Comparison of ENCODE assay signal across 10 cellular contexts in the genomic region with DNA sequence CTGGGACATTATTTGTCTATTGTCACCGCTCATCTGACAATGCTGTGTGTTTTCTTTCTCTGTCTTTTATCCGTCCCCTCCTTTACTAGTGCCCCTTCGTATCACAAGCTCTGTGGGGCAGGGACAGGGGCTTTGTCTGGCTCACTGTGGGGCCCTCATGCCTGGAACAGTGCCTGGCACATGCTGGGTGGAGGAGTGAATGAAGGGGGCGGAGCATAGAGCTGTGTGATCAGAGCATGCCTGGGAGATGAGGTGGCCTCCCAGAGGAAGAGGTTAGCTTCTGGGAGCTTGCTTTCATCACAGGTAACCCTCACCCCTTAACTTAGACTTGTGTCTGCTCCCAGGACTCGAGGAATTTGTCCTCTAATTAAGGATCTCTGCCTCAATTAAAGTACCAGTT. TPM values are rescaled to one million over a fixed set of nuclear protein-coding genes. Genes with fewer than 3 reads are reported as not detected.
DNase-seq lines count a peak whose midpoint lies in the region; ATAC-seq and TF ChIP-seq lines count a peak whose summit lies in the region.
"Had no signal": no experiment of that assay in that cellular context is flagged by ENCODE, and none has a peak within 500 bp of the region (broad histone marks: within the 10 kb centered on the region; RNA-seq: fewer than 3 reads in every experiment).

No MANE protein-coding gene starts in this region.

- H2AK5ac ChIP-seq in H9 (ENCODE audit: insufficient read length, low read length), result no peak overlapping the region

- no peak overlapping the region for H3T11ph ChIP-seq in H9 (ENCODE audit: low read length)

- no peak overlapping the region for H2BK12ac ChIP-seq in H9 (ENCODE audit: insufficient read length, low read depth, low read length)

- no peak overlapping the region for H4K5ac ChIP-seq in H9 (ENCODE audit: insufficient read length, low read depth, low read length)

- no peaks in the 10 kb centered on the region for H3K27me3 Mint-ChIP-seq in H9 (ENCODE audit: low read depth)
- H3K27me3 Mint-ChIP-seq in immature natural killer cell (ENCODE audit: low read depth in 3 of 3), result peaks cover 2 to 6% (median 3%) of the 10 kb centered on the region in 3 donors

- no peak for ATAC-seq in GM21390 (IDR thresholded peaks at IDR 0.05; ENCODE audit: unreplicated experiment)
- no peak for ATAC-seq in GM18858 (IDR thresholded peaks at IDR 0.05; ENCODE audit: unreplicated experiment)

- peaks cover 68% of the 10 kb centered on the region for H3K36me3 ChIP-seq in SJSA1
- peaks cover 0 to 63% (median 18%) of the 10 kb centered on the region in 4 donors for H3K36me3 ChIP-seq in sigmoid colon
- no peaks in the 10 kb centered on the region for H3K36me3 ChIP-seq in left ventricle myocardium inferior
- H3K36me3 ChIP-seq: adrenal gland, thoracic aorta had no signal

- no peaks in the 10 kb centered on the region for H4K20me1 ChIP-seq in H9 (ENCODE audit: control insufficient read depth, insufficient read depth, insufficient read length)

- no peak for TF ChIP-seq POLR2A in sigmoid colon (IDR thresholded peaks at IDR 0.05)

- TF ChIP-seq EP300 in sigmoid colon (IDR thresholded peaks at IDR 0.05), result no peak

- H3K4me3 Mint-ChIP-seq in H9 (no peak overlapping the region), immature natural killer cell (no peak overlapping the region)

- H4K8ac ChIP-seq in H9 (replicated peaks; ENCODE audit: insufficient read length, low read depth, low read length), result no peak overlapping the region

- H2BK20ac ChIP-seq in H9 (ENCODE audit: low read depth, low read length, poor library complexity, severe bottlenecking), result no peak overlapping the region

- intact Hi-C loops in sigmoid colon (cut with DNase I) (no loop called here), left ventricle myocardium inferior (cut with micrococcal nuclease) (no loop called here)

- no peak overlapping the region for H3K9ac ChIP-seq in H9 (ENCODE audit: extremely low read depth, insufficient read length, low read length)

- H3K27ac ChIP-seq in H9 (ENCODE audit: insufficient read length, low read depth, low read length), result no peak overlapping the region
- H3K27ac ChIP-seq in SJSA1, result 0 out of 2 replicates have a peak overlapping the region, but pooled peaks have one; percentile 8
- H3K27ac ChIP-seq in sigmoid colon, result peak overlapping the region in 3 of 4 donors; percentile 31 to 55 (median 44)
- no peak overlapping the region for H3K27ac ChIP-seq in left ventricle myocardium inferior (replicated peaks)
- H3K27ac ChIP-seq: adrenal gland, thoracic aorta had no signal

- H3K4me1 ChIP-seq in H9 (ENCODE audit: insufficient read depth, low read length), result peaks cover 2% of the 10 kb centered on the region
- peaks cover 10% of the 10 kb centered on the region for H3K4me1 ChIP-seq in SJSA1 (replicated peaks)
- H3K4me1 ChIP-seq in sigmoid colon, result peaks cover 0 to 36% (median 25%) of the 10 kb centered on the region in 4 donors
- no peaks in the 10 kb centered on the region for H3K4me1 ChIP-seq in left ventricle myocardium inferior
- H3K4me1 ChIP-seq: adrenal gland had no signal

- H3K27me3 ChIP-seq in H9 (ENCODE audit: insufficient read depth, low read length), result no peaks in the 10 kb centered on the region
- no peaks in the 10 kb centered on the region for H3K27me3 ChIP-seq in SJSA1 (replicated peaks)
- H3K27me3 ChIP-seq in sigmoid colon, result no peaks in the 10 kb centered on the region
- H3K27me3 ChIP-seq in left ventricle myocardium inferior (ENCODE audit: low read depth), result no peaks in the 10 kb centered on the region

- peak overlapping the region; percentile 70 to 92 (median 75); a peak in 6 of 7 replicates for H3K27ac Mint-ChIP-seq in H9
- no peak overlapping the region for H3K27ac Mint-ChIP-seq in immature natural killer cell

- no peak overlapping the region for H3K4ac ChIP-seq in H9 (ENCODE audit: low read depth, low read length)

- no peak overlapping the region for H2BK120ac ChIP-seq in H9 (ENCODE audit: low read depth, low read length, poor library complexity, severe bottlenecking)

- H4K91ac ChIP-seq in H9 (ENCODE audit: insufficient read length, low read depth, low read length), result no peak overlapping the region

- WGBS in H9 (ENCODE audit: extremely low coverage, insufficient read length, low lambda C conversion rate), result no CpG with 5 or more reads among the region's 5 CpGs
- WGBS in sigmoid colon, 2 donors, result 87 to 89% methylated on average over 4 to 5 of the region's 5 CpGs

- H3K79me2 ChIP-seq in H9 (ENCODE audit: insufficient read depth, low read length), result no peaks in the 10 kb centered on the region; the same call in 1 of the 2 replicates

- TF ChIP-seq CTCF in H9 (conservative IDR thresholded peaks at IDR 0.05) (no peak), fibroblast of the aortic adventitia (IDR thresholded peaks at IDR 0.05; ENCODE audit: insufficient read depth, low read length) (no peak), sigmoid colon (IDR thresholded peaks at IDR 0.05) (no peak), left ventricle myocardium inferior (IDR thresholded peaks at IDR 0.05; ENCODE audit: borderline replicate concordance) (no peak)

- H3K9me3 Mint-ChIP-seq in H9 (no peaks in the 10 kb centered on the region; a peak in 2 of 5 replicates), immature natural killer cell (no peaks in the 10 kb centered on the region)

- H3K23me2 ChIP-seq in H9 (ENCODE audit: insufficient read length, low read depth, low read length, poor library complexity, severe bottlenecking), result no peaks in the 10 kb centered on the region

- H2BK15ac ChIP-seq in H9 (ENCODE audit: low read depth, low read length), result no peak overlapping the region

- DNase-seq in H9, result no peak
- DNase-seq in SJSA1 (ENCODE audit: low read depth in 1 of 2, low spot score in 2 of 2), result peak in 1 of 2 experiments; percentile 56
- peak; percentile 35 for DNase-seq in fibroblast of the aortic adventitia (ENCODE audit: low read depth)
- no peak for DNase-seq in sigmoid colon
- DNase-seq in left ventricle myocardium inferior, result no peak
- DNase-seq in immature natural killer cell, result no peak
- DNase-seq: adrenal gland had no signal

- no peak overlapping the region for H3K18ac ChIP-seq in H9 (ENCODE audit: insufficient read length, low read depth, low read length)

- no peak overlapping the region for H3K14ac ChIP-seq in H9 (ENCODE audit: insufficient read depth, low read length)

- no peak overlapping the region for H2AFZ ChIP-seq in H9 (ENCODE audit: low read length)

- no peak overlapping the region for H3K4me2 ChIP-seq in H9 (ENCODE audit: insufficient read depth, insufficient read length, low read length)

- H3K9me3 ChIP-seq in H9 (ENCODE audit: control insufficient read depth, low read depth, low read length) (no peaks in the 10 kb centered on the region), SJSA1 (replicated peaks) (no peaks in the 10 kb centered on the region), sigmoid colon (no peaks in the 10 kb centered on the region), left ventricle myocardium inferior (replicated peaks) (peaks cover 1% of the 10 kb centered on the region)
- H3K9me3 ChIP-seq: adrenal gland, thoracic aorta had no signal

- H3K36me3 Mint-ChIP-seq in H9 (ENCODE audit: insufficient read depth in 1 of 3, low read depth in 3 of 3) (peaks cover 23 to 65% (median 46%) of the 10 kb centered on the region in 3 experiments), immature natural killer cell (no peaks in the 10 kb centered on the region)

- H3K4me1 Mint-ChIP-seq in H9 (peaks cover 68 to 75% of the 10 kb centered on the region in 2 experiments), immature natural killer cell (no peaks in the 10 kb centered on the region)

- H3K79me1 ChIP-seq in H9 (ENCODE audit: insufficient read depth, low read depth, low read length, poor library complexity, severe bottlenecking), result peaks cover 4% of the 10 kb centered on the region

- no peak overlapping the region for H3K23ac ChIP-seq in H9 (ENCODE audit: insufficient read length, low read depth, low read length)

- H3K4me3 ChIP-seq in SJSA1 (no peak overlapping the region), fibroblast of the aortic adventitia (ENCODE audit: low read depth, low read length) (no peak overlapping the region), sigmoid colon (no peak overlapping the region), left ventricle myocardium inferior (no peak overlapping the region)
- H3K4me3 ChIP-seq: adrenal gland, thoracic aorta had no signal

- H3K56ac ChIP-seq in H9 (ENCODE audit: insufficient read length, low read depth, low read length), result no peak overlapping the region

- no peak overlapping the region for H2BK5ac ChIP-seq in H9 (ENCODE audit: insufficient read length, low read length)

RNA-seq across cellular contexts. Expression of gene MTCL1, which starts 16.4 kb away (rescaled TPM):
- total RNA-seq in H9 (2021) (45.1 and 50.7 TPM in 2 replicates), fibroblast of the aortic adventitia (ENCODE audit: low replicate concordance) (54.9 and 60.6 TPM in 2 replicates), sigmoid colon (100 to 1,000 TPM in 1 of 4 donors, 10 to 100 TPM in 3; 58.5 to 133 (median 88.5) TPM), left ventricle myocardium inferior (9.1 TPM)
- total RNA-seq in SJSA1 (2014; rRNA removed; shearing (Covaris generic)), result 36.7 and 47.7 TPM in 2 replicates
- polyA plus RNA-seq in sigmoid colon (1 to 10 TPM in 2 of 3 donors, under 1 TPM in 1; 0.69 to 9.1 (median 1.8) TPM), immature natural killer cell (not detected)

Comparison
In these comparisons a context has a peak if more than half of its experiments do, and no peak if none do; other contexts are left out.
1. H3K27ac ChIP-seq: peak in SJSA1 (single experiment) and sigmoid colon (3 of 4); none in H9 (single experiment) and left ventricle myocardium inferior (single experiment).
2. H3K27ac Mint-ChIP-seq: peak in H9 (3 of 3); none in immature natural killer cell (0 of 6).